Comparison of ENCODE assay signal across 1 cellular context in the genomic region with DNA sequence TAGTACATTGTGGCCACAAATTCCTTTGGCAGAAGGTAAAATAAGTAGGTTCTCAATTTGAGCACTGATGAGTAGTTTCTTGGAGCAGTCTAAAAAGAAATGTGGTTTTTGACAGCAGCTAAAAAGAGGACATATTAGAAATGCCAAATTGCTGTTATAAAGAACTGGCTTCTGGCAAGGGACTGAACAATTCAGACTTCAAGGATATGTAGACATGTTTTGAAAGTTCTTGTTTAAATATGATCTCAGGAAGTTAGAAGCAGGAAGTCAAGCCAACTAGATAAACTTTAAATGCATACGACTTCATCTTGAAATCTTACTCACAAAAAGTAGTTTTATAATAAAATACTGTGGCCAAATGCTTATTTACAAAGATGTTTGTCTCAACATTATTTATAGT.
TF ChIP-seq lines count a peak whose summit lies in the region.

No MANE protein-coding gene starts in this region.

TF ChIP-seq in HCT116, 20 proteins besides CTCF, POLR2A, EP300 and RAD21 (continued from another document):
- TF ChIP-seq YY1 (IDR thresholded peaks at IDR 0.05; ENCODE audit: extremely low read depth, insufficient replicate concordance, low read depth, low read length), result no peak
- TF ChIP-seq POLR2AphosphoS5 (IDR thresholded peaks at IDR 0.05; ENCODE audit: low read depth, low read length), result no peak
- TF ChIP-seq TCF7L2 (IDR thresholded peaks at IDR 0.05; ENCODE audit: borderline replicate concordance, extremely low read depth, insufficient read depth, insufficient read length), result no peak
